In genomic region chr5:157510682-157511081, GRCh38 we compare ENCODE assay signal across 15 cellular contexts. TPM values are rescaled to one million over a fixed set of nuclear protein-coding genes. Genes with fewer than 3 reads are reported as not detected.
DNase-seq lines count a peak whose midpoint lies in the region; ATAC-seq and TF ChIP-seq lines count a peak whose summit lies in the region.
"Had no signal": no experiment of that assay in that cellular context is flagged by ENCODE, and none has a peak within 500 bp of the region (broad histone marks: within the 10 kb centered on the region; RNA-seq: fewer than 3 reads in every experiment).

No MANE protein-coding gene starts in this region.

- H4K8ac ChIP-seq in mesenchymal stem cell (ENCODE audit: low read length), result no peak overlapping the region

- H3K9me3 Mint-ChIP-seq in HFFc6, result no peaks in the 10 kb centered on the region
- no peaks in the 10 kb centered on the region for H3K9me3 Mint-ChIP-seq in activated T-cell treated with anti-CD3 and anti-CD28 coated beads, Interleukin-2, amount 50 U/mL, for 24 hours
- H3K9me3 Mint-ChIP-seq: effector memory CD8-positive, alpha-beta T cell; stimulated activated naive CD8-positive, alpha-beta T cell treated with anti-CD3 and anti-CD28 coated beads, Interleukin-15, amount 100 ng/mL, for 72 hours; T-helper 2 cell treated with Interferon-gamma antibody and Interleukin-4, amounts not matched to agents 5 μg/mL and 100 μg/mL, for 36 hours had no signal

- H2BK120ac ChIP-seq in mesenchymal stem cell (ENCODE audit: low read depth, low read length), result no peak overlapping the region

- H3K27me3 ChIP-seq in ascending aorta, result no peaks in the 10 kb centered on the region
- no peaks in the 10 kb centered on the region for H3K27me3 ChIP-seq in mesenchymal stem cell (ENCODE audit: control insufficient read depth in 1 of 2, insufficient read depth in 1 of 2, low read length in 2 of 2)
- no peaks in the 10 kb centered on the region for H3K27me3 ChIP-seq in stomach smooth muscle (ENCODE audit: control insufficient read depth in 1 of 2, insufficient read depth in 2 of 2, low read length in 2 of 2)
- H3K27me3 ChIP-seq: BLaER1 had no signal

- H3K4me3 Mint-ChIP-seq in HFFc6, result no peak overlapping the region
- H3K4me3 Mint-ChIP-seq in activated T-cell treated with anti-CD3 and anti-CD28 coated beads, Interleukin-2, amount 50 U/mL, for 24 hours, result no peak overlapping the region
- H3K4me3 Mint-ChIP-seq: effector memory CD8-positive, alpha-beta T cell; stimulated activated naive CD8-positive, alpha-beta T cell treated with anti-CD3 and anti-CD28 coated beads, Interleukin-15, amount 100 ng/mL, for 72 hours; T-helper 2 cell treated with Interferon-gamma antibody and Interleukin-4, amounts not matched to agents 5 μg/mL and 100 μg/mL, for 36 hours had no signal

- peaks cover 52% of the 10 kb centered on the region for H3K36me3 Mint-ChIP-seq in HFFc6 (ENCODE audit: low read depth)
- H3K36me3 Mint-ChIP-seq in activated T-cell treated with anti-CD3 and anti-CD28 coated beads, Interleukin-2, amount 50 U/mL, for 24 hours (ENCODE audit: low read depth), result peaks cover 79% of the 10 kb centered on the region

- H3K4me1 Mint-ChIP-seq in HFFc6 (ENCODE audit: low read depth), result peaks cover 76% of the 10 kb centered on the region
- peaks cover 23% of the 10 kb centered on the region for H3K4me1 Mint-ChIP-seq in activated T-cell treated with anti-CD3 and anti-CD28 coated beads, Interleukin-2, amount 50 U/mL, for 24 hours (ENCODE audit: low read depth)
- H3K4me1 Mint-ChIP-seq: stimulated activated naive CD8-positive, alpha-beta T cell treated with anti-CD3 and anti-CD28 coated beads, Interleukin-15, amount 100 ng/mL, for 72 hours had no signal

- no peak overlapping the region for H2BK5ac ChIP-seq in mesenchymal stem cell (ENCODE audit: low read depth, low read length, poor library complexity, severe bottlenecking)

- no peak overlapping the region for H3K4me3 ChIP-seq in ascending aorta
- H3K4me3 ChIP-seq in mesenchymal stem cell (ENCODE audit: insufficient read depth in 1 of 2, low read depth in 1 of 2, low read length in 2 of 2), result no peak overlapping the region
- H3K4me3 ChIP-seq in stomach smooth muscle (ENCODE audit: low read length in 2 of 2), result no peak overlapping the region
- H3K4me3 ChIP-seq: BLaER1 had no signal

- DNase-seq in HFFc6 (no peak), ascending aorta (ENCODE audit: low spot score in 2 of 2) (no peak), mesenchymal stem cell (no peak), NCI-H1436 (lab: John Stamatoyannopoulos, UW) (no peak), NCI-H2107 treated with DMSO at 0.1 percent for 48 hours (lab: John Stamatoyannopoulos, UW; ENCODE audit: unreplicated experiment) (no peak)
- no peak for DNase-seq in activated T-cell treated with anti-CD3 and anti-CD28 coated beads, Interleukin-2, amount 50 U/mL, for 24 hours
- DNase-seq: activated naive CD4-positive, alpha-beta T cell treated with Interleukin-2 at 50 U/mL for 16 hours; effector memory CD8-positive, alpha-beta T cell; foreskin melanocyte; KBM-7; stimulated activated naive CD8-positive, alpha-beta T cell treated with anti-CD3 and anti-CD28 coated beads, Interleukin-15, amount 100 ng/mL, for 72 hours had no signal

- H3K14ac ChIP-seq in mesenchymal stem cell (ENCODE audit: low read length in 2 of 2), result no peak overlapping the region

- H2BK15ac ChIP-seq in mesenchymal stem cell (ENCODE audit: low read depth, poor library complexity, severe bottlenecking), result no peak overlapping the region

- intact Hi-C loops in ascending aorta (cut with DNase I), result loop anchor here (5.0 kb wide), 1 partner anchor 222 kb away; the partner anchor contains the start of gene THG1L

- TF ChIP-seq CTCF in HFFc6 (IDR thresholded peaks at IDR 0.05) (no peak), ascending aorta (IDR thresholded peaks at IDR 0.05) (no peak)

- 80% methylated on average over 1 of the region's 5 CpGs for WGBS in mesenchymal stem cell

- H3K4me1 ChIP-seq in ascending aorta (peaks cover 8 to 23% of the 10 kb centered on the region in 2 donors), mesenchymal stem cell (ENCODE audit: control insufficient read depth, insufficient read depth, low read depth, low read length) (peaks cover 19% of the 10 kb centered on the region), stomach smooth muscle (ENCODE audit: control insufficient read depth, insufficient read depth, low read length) (peaks cover 20% of the 10 kb centered on the region)

- no peak overlapping the region for H2BK12ac ChIP-seq in mesenchymal stem cell (ENCODE audit: low read length in 2 of 2)

- H3K23ac ChIP-seq in mesenchymal stem cell (ENCODE audit: low read length in 2 of 2), result no peak overlapping the region

- H3K9ac ChIP-seq in mesenchymal stem cell (ENCODE audit: low read length) (peak overlapping the region; percentile 74), stomach smooth muscle (ENCODE audit: low read length in 2 of 2) (no peak overlapping the region)
- H3K9ac ChIP-seq: BLaER1 had no signal

- H3K79me1 ChIP-seq in mesenchymal stem cell (replicated peaks; ENCODE audit: low read length, poor library complexity, severe bottlenecking), result peaks cover 24% of the 10 kb centered on the region

- no peaks in the 10 kb centered on the region; the same call in none of the 2 replicates for H3K27me3 Mint-ChIP-seq in HFFc6 (ENCODE audit: insufficient read depth)
- no peaks in the 10 kb centered on the region for H3K27me3 Mint-ChIP-seq in activated T-cell treated with anti-CD3 and anti-CD28 coated beads, Interleukin-2, amount 50 U/mL, for 24 hours
- H3K27me3 Mint-ChIP-seq: effector memory CD8-positive, alpha-beta T cell had no signal

- no peak overlapping the region for H3K18ac ChIP-seq in mesenchymal stem cell (ENCODE audit: low read depth in 1 of 2, low read length in 2 of 2)

- no peak overlapping the region for H2AK5ac ChIP-seq in mesenchymal stem cell (ENCODE audit: low read length, severe bottlenecking)

- H3K4ac ChIP-seq in mesenchymal stem cell (ENCODE audit: low read depth in 1 of 2, low read length in 2 of 2), result no peak overlapping the region

- H3K27ac ChIP-seq in ascending aorta (peak overlapping the region; percentile 78 to 93), mesenchymal stem cell (ENCODE audit: low read length, poor library complexity, severe bottlenecking) (peak overlapping the region; percentile 93), stomach smooth muscle (ENCODE audit: low read length) (peak overlapping the region; percentile 83)
- H3K27ac ChIP-seq: BLaER1 had no signal

- H3K27ac Mint-ChIP-seq in HFFc6, result peak overlapping the region; percentile 87
- no peak overlapping the region for H3K27ac Mint-ChIP-seq in activated T-cell treated with anti-CD3 and anti-CD28 coated beads, Interleukin-2, amount 50 U/mL, for 24 hours
- H3K27ac Mint-ChIP-seq: effector memory CD8-positive, alpha-beta T cell; stimulated activated naive CD8-positive, alpha-beta T cell treated with anti-CD3 and anti-CD28 coated beads, Interleukin-15, amount 100 ng/mL, for 72 hours had no signal

- no peaks in the 10 kb centered on the region for H3K9me3 ChIP-seq in ascending aorta
- no peaks in the 10 kb centered on the region for H3K9me3 ChIP-seq in mesenchymal stem cell (ENCODE audit: control insufficient read depth, low read length)
- H3K9me3 ChIP-seq in stomach smooth muscle (ENCODE audit: control insufficient read depth in 2 of 2, low read length in 2 of 2), result no peaks in the 10 kb centered on the region

- no peak overlapping the region for H4K91ac ChIP-seq in mesenchymal stem cell (ENCODE audit: low read length)

- no peak overlapping the region for H2AFZ ChIP-seq in mesenchymal stem cell (ENCODE audit: low read depth, low read length)

- no peak overlapping the region for H3K4me2 ChIP-seq in mesenchymal stem cell (ENCODE audit: low read length, poor library complexity, severe bottlenecking)

- ATAC-seq in HG03354 (IDR thresholded peaks at IDR 0.05; ENCODE audit: poor library complexity, severe bottlenecking, unreplicated experiment), result no peak
- ATAC-seq: effector memory CD8-positive, alpha-beta T cell; stimulated activated naive CD8-positive, alpha-beta T cell treated with anti-CD3 and anti-CD28 coated beads, Interleukin-15, amount 100 ng/mL, for 72 hours had no signal

- H3K36me3 ChIP-seq in ascending aorta, result peaks cover 9 to 23% of the 10 kb centered on the region in 2 donors
- peaks cover 0 to 18% of the 10 kb centered on the region in 2 experiments for H3K36me3 ChIP-seq in mesenchymal stem cell (ENCODE audit: control insufficient read depth in 1 of 2, insufficient read depth in 2 of 2, low read depth in 1 of 2, low read length in 2 of 2)
- peaks cover 36 to 54% of the 10 kb centered on the region in 2 donors for H3K36me3 ChIP-seq in stomach smooth muscle (ENCODE audit: control insufficient read depth in 2 of 2, insufficient read depth in 2 of 2, low read length in 2 of 2)

RNA-seq across cellular contexts. Expression of gene NIPAL4, which starts 50.7 kb away (rescaled TPM):
- under 1 TPM; 0.14 to 0.38 (median 0.22) TPM for total RNA-seq in HFFc6 (2021; fragmentation: NEBNext Ultra II Directional; extraction: Animal tissue kit (Norgen Biotek cat#: 25700))
- total RNA-seq in ascending aorta, result not detected
- 2.2 TPM for polyA plus RNA-seq in mesenchymal stem cell (2013, experiment 1 of 2)
- polyA plus RNA-seq in mesenchymal stem cell (2013, experiment 2 of 2), result 2.2 TPM
